32 cellular contexts compared by ENCODE assay signal in the genomic region with DNA sequence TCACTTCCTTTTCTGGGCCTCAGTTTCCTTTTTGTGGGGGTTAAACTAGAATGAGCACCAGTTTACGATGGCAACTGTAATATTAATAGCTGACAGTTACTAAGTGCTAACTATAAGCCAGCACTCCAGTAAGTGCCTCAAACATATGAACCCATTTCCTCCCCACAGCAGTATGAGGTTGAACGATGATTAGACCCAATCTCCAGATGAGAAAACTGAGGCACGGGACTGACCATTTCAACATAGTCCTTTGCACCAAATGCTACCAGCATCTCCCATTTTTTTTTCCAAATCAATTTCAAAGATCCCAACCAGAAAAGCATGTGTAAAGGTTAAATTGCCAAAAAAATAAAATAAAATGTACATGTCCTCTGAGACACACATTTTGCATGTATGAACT. TPM values are rescaled to one million over a fixed set of nuclear protein-coding genes. Genes with fewer than 3 reads are reported as not detected.
DNase-seq lines count a peak whose midpoint lies in the region; ATAC-seq, FAIRE-seq and TF ChIP-seq lines count a peak whose summit lies in the region.
"Had no signal": no experiment of that assay in that cellular context is flagged by ENCODE, and none has a peak within 500 bp of the region (broad histone marks: within the 10 kb centered on the region; RNA-seq: fewer than 3 reads in every experiment).

No MANE protein-coding gene starts in this region.

- no peaks in the 10 kb centered on the region for H3K9me3 Mint-ChIP-seq in CD4-positive, alpha-beta memory T cell
- H3K9me3 Mint-ChIP-seq: CD14-positive monocyte; CD4-positive, alpha-beta T cell; CD8-positive, alpha-beta memory T cell; CD8-positive, alpha-beta T cell had no signal

- WGBS in HepG2 (ENCODE audit: low lambda C conversion rate): 99% methylated on average over 3 of the region's 3 CpGs
- 90% methylated on average over 3 of the region's 3 CpGs for WGBS in right lobe of liver (ENCODE audit: insufficient coverage, low coverage, low lambda C conversion rate, missing lambda C conversion rate)
- WGBS in K562 (ENCODE audit: insufficient coverage, low coverage, missing lambda C conversion rate): 90% methylated on average over 3 of the region's 3 CpGs

- H3K36me3 ChIP-seq in HepG2 (replicated peaks in 1 of 2; ENCODE audit: control insufficient read depth in 1 of 2, insufficient read depth in 2 of 2, low read length in 2 of 2): peaks cover 5 to 33% of the 10 kb centered on the region in 2 experiments
- H3K36me3 ChIP-seq in right lobe of liver: no peaks in the 10 kb centered on the region
- no peaks in the 10 kb centered on the region for H3K36me3 ChIP-seq in K562 (ENCODE audit: control insufficient read depth, insufficient read depth, low read length)
- no peaks in the 10 kb centered on the region for H3K36me3 ChIP-seq in CD4-positive, alpha-beta memory T cell (ENCODE audit: insufficient read depth, low read length)
- H3K36me3 ChIP-seq: BE2C; BLaER1; BLaER1 treated with 17β-estradiol and CSF1 and Interleukin-3, amounts not matched to agents 10 nM and 100 nM had no signal

- no peaks in the 10 kb centered on the region for H3K36me3 Mint-ChIP-seq in CD4-positive, alpha-beta memory T cell
- H3K36me3 Mint-ChIP-seq: CD14-positive monocyte; CD4-positive, CD25-positive, alpha-beta regulatory T cell; CD8-positive, alpha-beta memory T cell; CD8-positive, alpha-beta T cell had no signal

- H2AFZ ChIP-seq in HepG2 (ENCODE audit: low read length): no peak overlapping the region
- H2AFZ ChIP-seq in K562 (ENCODE audit: low read depth, low read length): no peak overlapping the region

- H3K9ac ChIP-seq in HepG2 (ENCODE audit: insufficient read depth, low read depth, low read length): no peak overlapping the region
- no peak overlapping the region for H3K9ac ChIP-seq in K562 (ENCODE audit: insufficient read depth in 1 of 2, low read depth in 2 of 2, low read length in 2 of 2)
- H3K9ac ChIP-seq: BLaER1; BLaER1 treated with 17β-estradiol and CSF1 and Interleukin-3, amounts not matched to agents 10 nM and 100 nM had no signal

- H3K4me2 ChIP-seq in HepG2 (ENCODE audit: low read depth, low read length): no peak overlapping the region
- H3K4me2 ChIP-seq in K562 (ENCODE audit: insufficient read depth, low read length): no peak overlapping the region
- H3K4me2 ChIP-seq: A549; BLaER1; BLaER1 treated with 17β-estradiol and CSF1 and Interleukin-3, amounts not matched to agents 10 nM and 100 nM had no signal

- no peak for DNase-seq in HepG2 (ENCODE audit: low spot score)
- DNase-seq in right lobe of liver: no peak
- no peak for DNase-seq in K562 (ENCODE audit: extremely low read depth in 1 of 4, low spot score in 3 of 4)
- no peak for DNase-seq in CD4-positive, alpha-beta memory T cell
- DNase-seq: 8988T; ACHN; AML-193; BE2C; C1 segment of cervical spinal cord; Caco-2; Calu3; CD4-positive, alpha-beta T cell; CD4-positive, CD25-positive, alpha-beta regulatory T cell; CD8-positive, alpha-beta memory T cell; CD8-positive, alpha-beta T cell; COR-L47; DMS 273 treated with DMSO at 0.1 percent for 48 hours; DMS153; DMS79; DMS79 treated with DMSO at 0.1 percent for 48 hours; DND-41; EL had no signal

- H3K4me1 ChIP-seq in HepG2 (ENCODE audit: insufficient read depth, low read length) (peaks cover 95% of the 10 kb centered on the region), right lobe of liver (peaks cover 0 to 28% (median 9%) of the 10 kb centered on the region in 4 donors), K562 (replicated peaks in 1 of 2; ENCODE audit: control insufficient read depth in 2 of 2, insufficient read depth in 2 of 2, low read length in 2 of 2) (peaks cover 9% of the 10 kb centered on the region in 2 experiments; a peak in 3 of 5 replicates)
- no peaks in the 10 kb centered on the region for H3K4me1 ChIP-seq in CD4-positive, alpha-beta memory T cell (ENCODE audit: insufficient read depth, low read length)
- H3K4me1 ChIP-seq: A549, BE2C, BLaER1, Caco-2 had no signal

- H3K79me2 ChIP-seq in HepG2 (ENCODE audit: insufficient read depth, low read length) (peaks cover 39% of the 10 kb centered on the region), K562 (ENCODE audit: control insufficient read depth, insufficient read depth, low read length) (no peaks in the 10 kb centered on the region)

- in situ Hi-C loops in HepG2 (cut with HindIII; ENCODE audit: extremely low pct_ligation_motif_present, low pct_unique_long_range_greater_than_20kb): no loop called here
- in situ Hi-C loops in K562 (cut with MboI): no loop called here

- no peaks in the 10 kb centered on the region for H4K20me1 ChIP-seq in HepG2 (ENCODE audit: insufficient read depth, low read length)
- H4K20me1 ChIP-seq in K562 (replicated peaks; ENCODE audit: control insufficient read depth, insufficient read depth, low read length): no peaks in the 10 kb centered on the region; the same call in 1 of the 2 replicates
- H4K20me1 ChIP-seq: BLaER1; BLaER1 treated with 17β-estradiol and CSF1 and Interleukin-3, amounts not matched to agents 10 nM and 100 nM had no signal

- CTCF ChIA-PET in HepG2 (lab: Yijun Ruan, JAX; ENCODE audit: low intra/inter-chr PET ratio, low total read pairs) (interaction anchor here (0.7 kb wide), 1 partner anchor 37 kb away, joined by 4 read pairs; no protein-coding TSS in a partner anchor), K562 (lab: Yijun Ruan, JAX; ENCODE audit: low intra/inter-chr PET ratio) (no interaction called here)
- CTCF ChIA-PET in CD4-positive, alpha-beta memory T cell (lab: Charles Lee; ENCODE audit: partially characterized antibody): no interaction called here

- intact Hi-C loops in HepG2 (cut with micrococcal nuclease; ENCODE audit: unreplicated experiment): no loop called here
- intact Hi-C loops in right lobe of liver (cut with DNase I): no loop called here
- intact Hi-C loops in K562 (cut with micrococcal nuclease): loop anchor here (10.0 kb wide), 1 partner anchor 79 kb away; no protein-coding TSS in a partner anchor
- intact Hi-C loops in CD4-positive, alpha-beta memory T cell (cut with micrococcal nuclease): no loop called here

- no peak overlapping the region for H3K4me3 Mint-ChIP-seq in CD4-positive, alpha-beta memory T cell
- H3K4me3 Mint-ChIP-seq: B cell; CD14-positive monocyte; CD4-positive, alpha-beta T cell; CD4-positive, CD25-positive, alpha-beta regulatory T cell; CD8-positive, alpha-beta memory T cell; CD8-positive, alpha-beta T cell had no signal

- H3K9me1 ChIP-seq in K562 (ENCODE audit: control insufficient read depth, insufficient read depth, low read length): no peaks in the 10 kb centered on the region

- peaks cover 7 to 10% of the 10 kb centered on the region in 2 donors for H3K27me3 Mint-ChIP-seq in CD4-positive, alpha-beta memory T cell

- BruUV-seq in HepG2 (replicated peaks; lab: Mats Ljungman, UMichigan): no TSS peak
- BruUV-seq in K562 (replicated peaks; lab: Mats Ljungman, UMichigan): no TSS peak

- TF ChIP-seq EP300 in HepG2 (IDR thresholded peaks at IDR 0.05; ENCODE audit: low read depth in 2 of 2, low read length in 2 of 2): no peak
- no peak for TF ChIP-seq EP300 in HepG2 (CRISPR knock-in tag; IDR thresholded peaks at IDR 0.05; ENCODE audit: borderline replicate concordance)
- TF ChIP-seq EP300 in K562 (IDR thresholded peaks at IDR 0.05; ENCODE audit: low read length): no peak

- H3K4me1 Mint-ChIP-seq in CD4-positive, alpha-beta memory T cell: no peaks in the 10 kb centered on the region
- H3K4me1 Mint-ChIP-seq: B cell; CD14-positive monocyte; CD4-positive, CD25-positive, alpha-beta regulatory T cell; CD8-positive, alpha-beta memory T cell had no signal

- no peaks in the 10 kb centered on the region for H3K27me3 ChIP-seq in HepG2 (ENCODE audit: control insufficient read depth in 1 of 2, insufficient read depth in 2 of 2, low read length in 2 of 2)
- H3K27me3 ChIP-seq in right lobe of liver: no peaks in the 10 kb centered on the region
- H3K27me3 ChIP-seq in K562 (ENCODE audit: control insufficient read depth in 2 of 2, insufficient read depth in 2 of 2, low read length in 2 of 2): no peaks in the 10 kb centered on the region
- no peaks in the 10 kb centered on the region for H3K27me3 ChIP-seq in CD4-positive, alpha-beta memory T cell (ENCODE audit: insufficient read depth, low read length)
- H3K27me3 ChIP-seq: BLaER1; BLaER1 treated with 17β-estradiol and CSF1 and Interleukin-3, amounts not matched to agents 10 nM and 100 nM had no signal

- TF ChIP-seq CTCF in HepG2 (CRISPR knock-in tag; IDR thresholded peaks at IDR 0.05) (no peak), right lobe of liver (IDR thresholded peaks at IDR 0.05) (no peak), K562 (IDR thresholded peaks at IDR 0.05 in 2 of 3, conservative IDR thresholded peaks at IDR 0.05 in 1 of 3; ENCODE audit: insufficient read depth in 2 of 3, low read depth in 1 of 3, low read length in 3 of 3) (no peak)

- POLR2A ChIA-PET in HepG2 (lab: Yijun Ruan, JAX) (no interaction called here), K562 (lab: Yijun Ruan, JAX) (interaction anchor here (1.2 kb wide), 1 partner anchor 14 kb away, joined by 3 read pairs; no protein-coding TSS in a partner anchor)
- POLR2A ChIA-PET in CD4-positive, alpha-beta memory T cell (lab: Charles Lee; ENCODE audit: partially characterized antibody): no interaction called here

- TF ChIP-seq RAD21 in HepG2 (CRISPR knock-in tag; IDR thresholded peaks at IDR 0.05) (no peak), K562 (CRISPR knock-in tag; conservative IDR thresholded peaks at IDR 0.05 in 1 of 2, IDR thresholded peaks at IDR 0.05 in 1 of 2) (no peak)

- H3K9me3 ChIP-seq in HepG2 (ENCODE audit: low read length): no peaks in the 10 kb centered on the region
- H3K9me3 ChIP-seq in right lobe of liver: no peaks in the 10 kb centered on the region
- H3K9me3 ChIP-seq in K562 (replicated peaks; ENCODE audit: control insufficient read depth, insufficient read depth, low read depth, low read length): no peaks in the 10 kb centered on the region
- no peaks in the 10 kb centered on the region for H3K9me3 ChIP-seq in CD4-positive, alpha-beta memory T cell (ENCODE audit: control insufficient read depth in 1 of 2, low read length in 2 of 2)
- H3K9me3 ChIP-seq: A549; BE2C; BLaER1; BLaER1 treated with 17β-estradiol and CSF1 and Interleukin-3, amounts not matched to agents 10 nM and 100 nM; Caco-2 had no signal

- no peak overlapping the region for H3K27ac Mint-ChIP-seq in CD4-positive, alpha-beta memory T cell
- H3K27ac Mint-ChIP-seq: B cell; CD4-positive, alpha-beta T cell; CD4-positive, CD25-positive, alpha-beta regulatory T cell; CD8-positive, alpha-beta memory T cell; CD8-positive, alpha-beta T cell had no signal

- H3K4me3 ChIP-seq in HepG2 (replicated peaks in 1 of 3; ENCODE audit: insufficient read depth in 1 of 3, low read depth in 2 of 3, low read length in 3 of 3) (no peak overlapping the region), right lobe of liver (no peak overlapping the region), K562 (no peak overlapping the region)
- no peak overlapping the region for H3K4me3 ChIP-seq in CD4-positive, alpha-beta memory T cell (ENCODE audit: low read length in 2 of 2)
- H3K4me3 ChIP-seq: A549; BLaER1; BLaER1 treated with 17β-estradiol and CSF1 and Interleukin-3, amounts not matched to agents 10 nM and 100 nM had no signal

- no peak for TF ChIP-seq POLR2A in HepG2 (IDR thresholded peaks at IDR 0.05; ENCODE audit: insufficient read depth in 1 of 2, low read depth in 2 of 2, low read length in 2 of 2)
- TF ChIP-seq POLR2A in right lobe of liver (IDR thresholded peaks at IDR 0.05): no peak
- TF ChIP-seq POLR2A in K562 (conservative IDR thresholded peaks at IDR 0.05): no peak

- H3K27ac ChIP-seq in HepG2 (ENCODE audit: extremely low read length, insufficient read depth, low read length) (no peak overlapping the region), right lobe of liver (no peak overlapping the region), K562 (ENCODE audit: extremely low read depth, low read depth, low read length) (no peak overlapping the region)
- H3K27ac ChIP-seq in CD4-positive, alpha-beta memory T cell (ENCODE audit: low read depth, low read length): no peak overlapping the region
- H3K27ac ChIP-seq: 22Rv1; A549; BLaER1; BLaER1 treated with 17β-estradiol and CSF1 and Interleukin-3, amounts not matched to agents 10 nM and 100 nM; C4-2B had no signal

- FAIRE-seq in HepG2 (lab: Jason Lieb, UNC): no peak
- FAIRE-seq in K562 (lab: Jason Lieb, UNC): no peak
- FAIRE-seq: A204.1, A549, D721Med had no signal

- ATAC-seq in HepG2: no peak
- ATAC-seq in right lobe of liver: no peak
- no peak for ATAC-seq in K562
- ATAC-seq: A549; CD8-positive, alpha-beta T cell had no signal

RNA-seq across cellular contexts. Expression of gene SLC13A3, which starts 7.1 kb away (rescaled TPM):
- total RNA-seq in HepG2 (2016; rRNA removed; fragmentation: Illumina TruSeq; extraction: Trizol): 27.9 and 66.5 TPM in 2 replicates
- total RNA-seq in HepG2 (2016; cell fraction: cytosol; rRNA removed; fragmentation: Illumina TruSeq; extraction: Trizol; ENCODE audit: low read depth): 23.8 and 30.4 TPM in 2 replicates
- total RNA-seq in HepG2 (2016; cell fraction: insoluble cytoplasmic fraction; rRNA removed; fragmentation: Illumina TruSeq; extraction: Trizol): 29.2 and 65.4 TPM in 2 replicates
- 25.6 and 35.7 TPM in 2 replicates for total RNA-seq in HepG2 (2016; cell fraction: membrane; rRNA removed; fragmentation: Illumina TruSeq; extraction: Trizol)
- total RNA-seq in HepG2 (2016; cell fraction: nucleus; rRNA removed; fragmentation: Illumina TruSeq; extraction: Trizol): 59.9 and 65.1 TPM in 2 replicates
- polyA plus RNA-seq in HepG2 (2011; rRNA removed): 63.3 and 76.0 TPM in 2 replicates
- 40.8 and 74.9 TPM in 2 replicates for polyA plus RNA-seq in HepG2 (2011; cell fraction: cytosol; rRNA removed)
- 88.1 and 138 TPM in 2 replicates for polyA plus RNA-seq in HepG2 (2011; cell fraction: nucleus; rRNA removed)
- polyA plus RNA-seq in HepG2 (2012): 42.2 and 59.1 TPM in 2 replicates
- 25.1 and 35.1 TPM in 2 replicates for polyA plus RNA-seq in HepG2 (2016; cell fraction: cytosol; fragmentation: Illumina TruSeq; extraction: Trizol; ENCODE audit: low read depth)
- polyA plus RNA-seq in HepG2 (2016; cell fraction: insoluble cytoplasmic fraction; fragmentation: Illumina TruSeq; extraction: Trizol; ENCODE audit: low read depth): 30.5 and 31.8 TPM in 2 replicates
- 24.6 and 30.2 TPM in 2 replicates for polyA plus RNA-seq in HepG2 (2016; cell fraction: membrane; fragmentation: Illumina TruSeq; extraction: Trizol; ENCODE audit: low read depth)
- 99.0 and 99.2 TPM in 2 replicates for polyA plus RNA-seq in HepG2 (2016; cell fraction: nucleus; fragmentation: Illumina TruSeq; extraction: Trizol; ENCODE audit: insufficient read depth, low read depth)
- 0.42 and 193 TPM in 2 replicates for polyA minus RNA-seq in HepG2 (2011; rRNA and poly(A)+ RNA removed; ENCODE audit: low replicate concordance)
- polyA minus RNA-seq in HepG2 (2011; cell fraction: cytosol; rRNA and poly(A)+ RNA removed): 32.3 and 43.5 TPM in 2 replicates
- 50.4 and 63.9 TPM in 2 replicates for polyA minus RNA-seq in HepG2 (2011; cell fraction: nucleus; rRNA and poly(A)+ RNA removed)
- 10 to 100 TPM in 3 of 6 experiments, 1 to 10 TPM in 3; 3.7 to 14.6 (median 9.3) TPM for total RNA-seq in right lobe of liver
- total RNA-seq in K562 (2011; cell fraction: chromatin; rRNA removed; ENCODE audit: low replicate concordance): 16.8 and 17.8 TPM in 2 replicates
- 12.0 and 14.7 TPM in 2 replicates for total RNA-seq in K562 (2011; cell fraction: nucleolus; rRNA removed)
- total RNA-seq in K562 (2011; cell fraction: nucleoplasm; rRNA removed): 20.2 and 32.4 TPM in 2 replicates
- 9.9 and 10.0 TPM in 2 replicates for total RNA-seq in K562 (2014; rRNA removed)
- 8.5 and 8.8 TPM in 2 replicates for total RNA-seq in K562 (2014; rRNA removed; fragmentation: Illumina TruSeq; extraction: Trizol)
- 6.4 and 7.1 TPM in 2 replicates for total RNA-seq in K562 (2015; rRNA removed; fragmentation: Illumina TruSeq; extraction: Trizol)
- 14.9 and 16.4 TPM in 2 replicates for total RNA-seq in K562 (2021)
- 8.5 and 11.2 TPM in 2 replicates for polyA plus RNA-seq in K562 (2011; rRNA removed)
- polyA plus RNA-seq in K562 (2011; cell fraction: cytosol; rRNA removed): 6.1 and 11.5 TPM in 2 replicates
- polyA plus RNA-seq in K562 (2011; cell fraction: nucleus; rRNA removed): 12.4 and 12.9 TPM in 2 replicates
- polyA plus RNA-seq in K562 (2012): 9.8 and 12.8 TPM in 2 replicates
- polyA plus RNA-seq in K562 (2014; fragmentation: Illumina TruSeq; extraction: Trizol): 15.0 and 15.7 TPM in 2 replicates
- 1 to 10 TPM; 5.5 to 7.3 TPM for polyA plus RNA-seq in K562 (2014; fragmentation: Nextera tagmentation; extraction: Ambion mirVana)
- 7.9 and 9.1 TPM in 2 replicates for polyA plus RNA-seq in K562 (2014; rRNA removed)
- polyA minus RNA-seq in K562 (2011; rRNA and poly(A)+ RNA removed): 9.0 and 11.4 TPM in 2 replicates
- 6.6 and 8.1 TPM in 2 replicates for polyA minus RNA-seq in K562 (2011; cell fraction: cytosol; rRNA and poly(A)+ RNA removed)
- 6.6 and 14.7 TPM in 2 replicates for polyA minus RNA-seq in K562 (2011; cell fraction: nucleus; rRNA and poly(A)+ RNA removed)
- under 1 TPM in 1 of 2 experiments, not detected in 1; 0.36 TPM for total RNA-seq in CD4-positive, alpha-beta memory T cell
- not detected for polyA plus RNA-seq in CD4-positive, alpha-beta memory T cell
- total RNA-seq: A172, Calu3 had no signal
- polyA plus RNA-seq: CD14-positive monocyte; CD4-positive, CD25-positive, alpha-beta regulatory T cell; CD8-positive, alpha-beta memory T cell had no signal

RNA-seq across cellular contexts. Expression of gene TP53RK, which starts 45.1 kb away (rescaled TPM):
- 25.5 and 31.0 TPM in 2 replicates for total RNA-seq in HepG2 (2016; rRNA removed; fragmentation: Illumina TruSeq; extraction: Trizol)
- 5.6 and 7.0 TPM in 2 replicates for total RNA-seq in HepG2 (2016; cell fraction: cytosol; rRNA removed; fragmentation: Illumina TruSeq; extraction: Trizol; ENCODE audit: low read depth)
- 26.0 and 33.1 TPM in 2 replicates for total RNA-seq in HepG2 (2016; cell fraction: insoluble cytoplasmic fraction; rRNA removed; fragmentation: Illumina TruSeq; extraction: Trizol)
- total RNA-seq in HepG2 (2016; cell fraction: membrane; rRNA removed; fragmentation: Illumina TruSeq; extraction: Trizol): 12.6 and 14.4 TPM in 2 replicates
- total RNA-seq in HepG2 (2016; cell fraction: nucleus; rRNA removed; fragmentation: Illumina TruSeq; extraction: Trizol): 15.4 and 17.9 TPM in 2 replicates
- polyA plus RNA-seq in HepG2 (2011; rRNA removed): 11.3 and 12.9 TPM in 2 replicates
- polyA plus RNA-seq in HepG2 (2011; cell fraction: cytosol; rRNA removed): 9.0 and 10.2 TPM in 2 replicates
- polyA plus RNA-seq in HepG2 (2011; cell fraction: nucleus; rRNA removed): 4.4 and 5.3 TPM in 2 replicates
- 10.7 and 12.3 TPM in 2 replicates for polyA plus RNA-seq in HepG2 (2012)
- polyA plus RNA-seq in HepG2 (2016; cell fraction: cytosol; fragmentation: Illumina TruSeq; extraction: Trizol; ENCODE audit: low read depth): 3.9 and 4.7 TPM in 2 replicates
- polyA plus RNA-seq in HepG2 (2016; cell fraction: insoluble cytoplasmic fraction; fragmentation: Illumina TruSeq; extraction: Trizol; ENCODE audit: low read depth): 28.1 and 30.7 TPM in 2 replicates
- polyA plus RNA-seq in HepG2 (2016; cell fraction: membrane; fragmentation: Illumina TruSeq; extraction: Trizol; ENCODE audit: low read depth): 7.3 and 9.0 TPM in 2 replicates
- 18.2 and 18.6 TPM in 2 replicates for polyA plus RNA-seq in HepG2 (2016; cell fraction: nucleus; fragmentation: Illumina TruSeq; extraction: Trizol; ENCODE audit: insufficient read depth, low read depth)
- polyA minus RNA-seq in HepG2 (2011; rRNA and poly(A)+ RNA removed; ENCODE audit: low replicate concordance): 9.2 and 11.2 TPM in 2 replicates
- polyA minus RNA-seq in HepG2 (2011; cell fraction: cytosol; rRNA and poly(A)+ RNA removed): 10.6 and 11.6 TPM in 2 replicates
- polyA minus RNA-seq in HepG2 (2011; cell fraction: nucleus; rRNA and poly(A)+ RNA removed): 12.6 and 13.1 TPM in 2 replicates
- 1 to 10 TPM; 3.1 to 10.0 (median 5.2) TPM for total RNA-seq in right lobe of liver
- 8.1 and 13.3 TPM in 2 replicates for total RNA-seq in K562 (2011; cell fraction: chromatin; rRNA removed; ENCODE audit: low replicate concordance)
- 8.9 and 10.0 TPM in 2 replicates for total RNA-seq in K562 (2011; cell fraction: nucleolus; rRNA removed)
- total RNA-seq in K562 (2011; cell fraction: nucleoplasm; rRNA removed): 12.8 and 19.0 TPM in 2 replicates
- 35.1 and 43.5 TPM in 2 replicates for total RNA-seq in K562 (2014; rRNA removed)
- 17.2 and 18.4 TPM in 2 replicates for total RNA-seq in K562 (2014; rRNA removed; fragmentation: Illumina TruSeq; extraction: Trizol)
- total RNA-seq in K562 (2015; rRNA removed; fragmentation: Illumina TruSeq; extraction: Trizol): 16.7 and 18.0 TPM in 2 replicates
- 12.9 and 16.4 TPM in 2 replicates for total RNA-seq in K562 (2021)
- 14.4 and 18.3 TPM in 2 replicates for polyA plus RNA-seq in K562 (2011; rRNA removed)
- 9.9 and 11.6 TPM in 2 replicates for polyA plus RNA-seq in K562 (2011; cell fraction: cytosol; rRNA removed)
- 5.7 and 7.0 TPM in 2 replicates for polyA plus RNA-seq in K562 (2011; cell fraction: nucleus; rRNA removed)
- 9.6 and 12.2 TPM in 2 replicates for polyA plus RNA-seq in K562 (2012)
- 10.7 and 13.2 TPM in 2 replicates for polyA plus RNA-seq in K562 (2014; fragmentation: Illumina TruSeq; extraction: Trizol)
- 1 to 10 TPM; 2.9 to 4.2 TPM for polyA plus RNA-seq in K562 (2014; fragmentation: Nextera tagmentation; extraction: Ambion mirVana)
- polyA plus RNA-seq in K562 (2014; rRNA removed): 18.5 and 24.8 TPM in 2 replicates
- polyA minus RNA-seq in K562 (2011; rRNA and poly(A)+ RNA removed): 9.8 and 12.9 TPM in 2 replicates
- polyA minus RNA-seq in K562 (2011; cell fraction: cytosol; rRNA and poly(A)+ RNA removed): 6.1 and 6.4 TPM in 2 replicates
- polyA minus RNA-seq in K562 (2011; cell fraction: nucleus; rRNA and poly(A)+ RNA removed): 6.5 and 10.7 TPM in 2 replicates
- total RNA-seq in CD4-positive, alpha-beta memory T cell: 10 to 100 TPM; 25.7 to 29.4 TPM
- polyA plus RNA-seq in CD4-positive, alpha-beta memory T cell: 10 to 100 TPM; 13.5 to 16.6 TPM

Comparison
In these comparisons a context has a peak if more than half of its experiments do, and no peak if none do; other contexts are left out.
1. Of the 241 proteins assayed by ChIP-seq in both HepG2 and K562: peak only in HepG2: CHD4; only in K562: none; in both: ADNP and KDM1A; in neither: 238.